ENCODE assay signal across 7 cellular contexts in the genomic region with DNA sequence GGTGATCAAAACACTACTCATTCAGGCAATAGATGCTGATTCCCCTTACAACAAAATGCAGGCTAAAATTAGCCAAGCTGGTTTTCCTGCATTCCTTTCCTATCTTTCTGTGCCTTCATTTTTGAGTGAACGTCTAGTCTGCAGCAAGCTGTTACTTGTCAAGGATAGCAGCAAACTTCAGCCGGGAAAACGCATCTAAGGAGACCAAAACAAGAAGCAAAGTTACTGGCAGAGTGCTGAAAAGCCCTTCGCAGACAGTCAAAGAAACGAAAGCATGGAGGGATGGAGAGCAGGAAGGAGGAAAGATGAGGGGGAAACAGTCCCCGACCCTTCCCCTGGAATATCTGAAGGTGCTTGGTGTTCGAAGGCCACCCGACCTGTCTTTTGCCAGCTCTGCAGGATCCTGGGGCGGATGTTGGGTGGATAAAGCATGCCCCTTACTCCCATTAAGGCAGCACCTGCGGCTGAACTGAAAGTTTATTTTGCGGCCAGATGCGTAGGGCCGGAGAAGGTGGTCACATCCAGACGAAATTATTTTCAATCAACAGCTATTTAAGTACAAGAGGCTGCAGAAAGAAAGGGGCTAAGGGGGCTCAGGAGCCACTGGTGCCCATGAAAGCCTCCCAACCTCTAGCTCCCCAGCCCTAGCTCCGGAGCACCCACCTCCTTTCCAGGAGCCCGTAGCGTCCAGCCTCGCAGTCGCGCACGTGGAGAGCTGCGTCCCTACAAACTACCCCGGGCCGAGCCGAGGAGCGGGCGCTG. TPM values are rescaled to one million over a fixed set of nuclear protein-coding genes. Genes with fewer than 3 reads are reported as not detected.
DNase-seq lines count a peak whose midpoint lies in the region; ATAC-seq and TF ChIP-seq lines count a peak whose summit lies in the region.

No MANE protein-coding gene starts in this region.

- peaks cover 7% of the 10 kb centered on the region; the same call in 1 of the 2 replicates for H3K36me3 ChIP-seq in HUES6 (ENCODE audit: control insufficient read depth, insufficient read depth, low read length)
- H3K36me3 ChIP-seq in stomach, result peaks cover 0 to 9% (median 2%) of the 10 kb centered on the region in 4 donors

- H3K9ac ChIP-seq in HUES6 (ENCODE audit: low read length), result peak overlapping the region; percentile 61

- peak; percentile 21 for ATAC-seq in GM18868 (IDR thresholded peaks at IDR 0.05; ENCODE audit: unreplicated experiment)

- H3K4me3 ChIP-seq in HUES6 (ENCODE audit: low read depth, low read length) (peak overlapping the region; percentile 62), stomach (peak overlapping the region; percentile 51 to 66 (median 54))

- intact Hi-C loops in stomach (cut with DNase I; ENCODE audit: low total_unique reads), result no loop called here

- no peaks in the 10 kb centered on the region for H3K9me3 ChIP-seq in HUES6 (ENCODE audit: control insufficient read depth, insufficient read depth, low read depth, low read length)
- no peaks in the 10 kb centered on the region for H3K9me3 ChIP-seq in stomach

- peaks cover 15% of the 10 kb centered on the region for H3K27me3 ChIP-seq in HUES6 (ENCODE audit: control insufficient read depth, insufficient read depth, low read length)
- H3K27me3 ChIP-seq in stomach, result peaks cover 0 to 28% (median 0%) of the 10 kb centered on the region in 3 donors

- H3K27ac ChIP-seq in HUES6 (ENCODE audit: low read depth, low read length) (no peak overlapping the region), stomach (peak overlapping the region; percentile 65 to 83 (median 81))

- 2 to 7% (median 3%) methylated on average over 15 to 27 of the region's 27 CpGs for WGBS in stomach, 5 donors

- TF ChIP-seq POLR2A in stomach (IDR thresholded peaks at IDR 0.05), result no peak

- TF ChIP-seq EP300 in stomach (IDR thresholded peaks at IDR 0.05), result no peak

- DNase-seq in amniotic epithelial cell (ENCODE audit: low read depth), result peak; percentile 76
- peak; percentile 26 for DNase-seq in iris pigment epithelial cell (ENCODE audit: low read depth)
- no peak for DNase-seq in stomach
- DNase-seq in stimulated activated naive CD4-positive, alpha-beta T cell treated with Interleukin-2 at 50 U/mL for 16 hours (lab: John Stamatoyannopoulos, UW), result no peak
- no peak for DNase-seq in pons (ENCODE audit: low spot score)

- no peak for TF ChIP-seq CTCF in stomach (IDR thresholded peaks at IDR 0.05)

- H3K4me1 ChIP-seq in HUES6 (ENCODE audit: control insufficient read depth, insufficient read depth, low read length), result peaks cover 17% of the 10 kb centered on the region; the same call in 1 of the 2 replicates
- H3K4me1 ChIP-seq in stomach, result peaks cover 12 to 32% (median 24%) of the 10 kb centered on the region in 4 donors

RNA-seq across cellular contexts. Expression of gene FERMT1, which starts 0.5 kb away (rescaled TPM):
- total RNA-seq in stomach, result 10 to 100 TPM in 3 of 5 donors, under 1 TPM in 2; 0.45 to 14.5 (median 11.9) TPM
- 1 to 10 TPM; 2.7 to 8.2 (median 7.6) TPM for polyA plus RNA-seq in stomach

Comparison
In these comparisons a context has a peak if more than half of its experiments do, and no peak if none do; other contexts are left out.
1. DNase-seq: peak in amniotic epithelial cell (single experiment) and iris pigment epithelial cell (single experiment); none in stomach (single experiment), stimulated activated naive CD4-positive, alpha-beta T cell treated with Interleukin-2 at 50 U/mL for 16 hours (single experiment) and pons (single experiment).